Comparison of ENCODE assay signal across 19 cellular contexts in the genomic region with DNA sequence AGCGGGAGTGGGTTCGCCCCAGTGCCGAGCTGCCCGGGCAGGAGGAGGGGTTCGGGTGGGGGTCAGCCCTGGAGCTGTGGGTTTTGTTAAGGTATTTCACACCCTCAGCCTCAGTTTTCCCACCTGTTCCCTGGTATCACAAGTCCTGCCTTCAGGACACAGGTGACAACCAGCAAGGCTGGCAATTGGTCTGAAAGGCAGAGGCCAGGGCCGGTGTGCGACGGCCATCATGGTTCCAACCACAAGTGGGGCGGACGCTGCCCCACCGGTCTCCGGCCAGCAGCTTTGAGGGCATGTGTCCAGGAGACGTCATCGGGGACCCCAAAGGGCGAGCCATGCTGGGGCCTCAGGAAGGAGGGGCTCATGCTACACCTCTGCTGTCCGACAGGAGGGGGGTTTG. TPM values are rescaled to one million over a fixed set of nuclear protein-coding genes. Genes with fewer than 3 reads are reported as not detected.
DNase-seq lines count a peak whose midpoint lies in the region; ATAC-seq and TF ChIP-seq lines count a peak whose summit lies in the region.
"Had no signal": no experiment of that assay in that cellular context is flagged by ENCODE, and none has a peak within 500 bp of the region (broad histone marks: within the 10 kb centered on the region; RNA-seq: fewer than 3 reads in every experiment).

No MANE protein-coding gene starts in this region.

- H3K9me3 Mint-ChIP-seq in activated naive CD4-positive, alpha-beta T cell treated with anti-CD3 and anti-CD28 coated beads for 36 hours = no peaks in the 10 kb centered on the region
- peaks cover 0 to 3% of the 10 kb centered on the region in 2 donors for H3K9me3 Mint-ChIP-seq in activated T-cell treated with anti-CD3 and anti-CD28 coated beads, Interleukin-2, amount 50 U/mL, for 72 hours

- H3K4me1 Mint-ChIP-seq in activated naive CD4-positive, alpha-beta T cell treated with anti-CD3 and anti-CD28 coated beads for 36 hours (ENCODE audit: low read depth) = no peaks in the 10 kb centered on the region
- no peaks in the 10 kb centered on the region for H3K4me1 Mint-ChIP-seq in activated T-cell treated with anti-CD3 and anti-CD28 coated beads, Interleukin-2, amount 50 U/mL, for 72 hours (ENCODE audit: low read depth)
- H3K4me1 Mint-ChIP-seq: CD4-positive, CD25-positive, alpha-beta regulatory T cell; CD8-positive, alpha-beta memory T cell; H9 had no signal

- peak overlapping the region in 1 of 2 donors; percentile 27 for H3K4me3 ChIP-seq in ascending aorta
- H3K4me3 ChIP-seq in coronary artery = no peak overlapping the region
- H3K4me3 ChIP-seq in gastrocnemius medialis = peak overlapping the region in 1 of 4 donors; percentile 13
- H3K4me3 ChIP-seq in thoracic aorta = peak overlapping the region; percentile 29
- H3K4me3 ChIP-seq: GM12878 had no signal

- TF ChIP-seq POLR2A in gastrocnemius medialis (IDR thresholded peaks at IDR 0.05) = no peak

- in situ Hi-C loops in gastrocnemius medialis (cut with MboI; ENCODE audit: low sequenced_read_pairs in 4 of 4) = no loop called here

- no peaks in the 10 kb centered on the region for H3K36me3 Mint-ChIP-seq in activated naive CD4-positive, alpha-beta T cell treated with anti-CD3 and anti-CD28 coated beads for 36 hours (ENCODE audit: low read depth)
- H3K36me3 Mint-ChIP-seq in activated T-cell treated with anti-CD3 and anti-CD28 coated beads, Interleukin-2, amount 50 U/mL, for 72 hours (ENCODE audit: insufficient read depth in 2 of 2) = peaks cover 0 to 3% of the 10 kb centered on the region in 2 donors
- H3K36me3 Mint-ChIP-seq: CD4-positive, CD25-positive, alpha-beta regulatory T cell; CD8-positive, alpha-beta memory T cell had no signal

- H3K27me3 ChIP-seq in ascending aorta (no peaks in the 10 kb centered on the region), gastrocnemius medialis (no peaks in the 10 kb centered on the region), thoracic aorta (replicated peaks; ENCODE audit: insufficient read depth) (no peaks in the 10 kb centered on the region)

- H3K36me3 ChIP-seq in ascending aorta (no peaks in the 10 kb centered on the region), gastrocnemius medialis (no peaks in the 10 kb centered on the region), thoracic aorta (no peaks in the 10 kb centered on the region)
- H3K36me3 ChIP-seq: BE2C had no signal

- DNase-seq in ascending aorta (ENCODE audit: low spot score in 2 of 2) = no peak
- no peak for DNase-seq in coronary artery (ENCODE audit: low spot score)
- DNase-seq in gastrocnemius medialis = no peak
- DNase-seq in thoracic aorta (ENCODE audit: low spot score) = no peak
- DNase-seq in activated naive CD4-positive, alpha-beta T cell treated with anti-CD3 and anti-CD28 coated beads for 36 hours = no peak
- no peak for DNase-seq in activated T-cell treated with anti-CD3 and anti-CD28 coated beads, Interleukin-2, amount 50 U/mL, for 72 hours
- DNase-seq: ACHN; BE2C; CD4-positive, CD25-positive, alpha-beta regulatory T cell; CD8-positive, alpha-beta memory T cell; COR-L47; DMS 273 treated with DMSO at 0.1 percent for 48 hours; DMS53; DND-41; EL; H9 had no signal

- TF ChIP-seq CTCF in ascending aorta (IDR thresholded peaks at IDR 0.05) = no peak
- no peak for TF ChIP-seq CTCF in coronary artery (IDR thresholded peaks at IDR 0.05)
- no peak for TF ChIP-seq CTCF in gastrocnemius medialis (IDR thresholded peaks at IDR 0.05 in 4 of 5, conservative IDR thresholded peaks at IDR 0.05 in 1 of 5)
- TF ChIP-seq CTCF in thoracic aorta (IDR thresholded peaks at IDR 0.05) = no peak

- intact Hi-C loops in ascending aorta (cut with DNase I) = no loop called here
- intact Hi-C loops in gastrocnemius medialis (cut with DNase I; ENCODE audit: low total_unique reads) = loop anchor here (5.0 kb wide), 2 partner anchors 126 to 139 kb away; no protein-coding TSS in a partner anchor
- intact Hi-C loops in activated naive CD4-positive, alpha-beta T cell treated with anti-CD3 and anti-CD28 coated beads for 36 hours (cut with micrococcal nuclease) = no loop called here

- CTCF ChIA-PET in activated naive CD4-positive, alpha-beta T cell treated with anti-CD3 and anti-CD28 coated beads for 36 hours (lab: Charles Lee) = no interaction called here

- peak overlapping the region; percentile 78 to 90 for H3K27ac ChIP-seq in ascending aorta
- H3K27ac ChIP-seq in coronary artery = peak overlapping the region; percentile 66 to 88
- peak overlapping the region; percentile 71 to 98 (median 74) for H3K27ac ChIP-seq in gastrocnemius medialis
- peak overlapping the region; percentile 78 to 86 for H3K27ac ChIP-seq in thoracic aorta

- H3K27me3 Mint-ChIP-seq in activated naive CD4-positive, alpha-beta T cell treated with anti-CD3 and anti-CD28 coated beads for 36 hours (ENCODE audit: low read depth) = no peaks in the 10 kb centered on the region
- no peaks in the 10 kb centered on the region for H3K27me3 Mint-ChIP-seq in activated T-cell treated with anti-CD3 and anti-CD28 coated beads, Interleukin-2, amount 50 U/mL, for 72 hours (ENCODE audit: low read depth)
- H3K27me3 Mint-ChIP-seq: CD4-positive, CD25-positive, alpha-beta regulatory T cell had no signal

- ATAC-seq in gastrocnemius medialis = no peak
- ATAC-seq in thoracic aorta (ENCODE audit: insufficient number of reproducible peaks, low FRiP score, low read depth) = no peak
- ATAC-seq in HG02759 (IDR thresholded peaks at IDR 0.05; ENCODE audit: unreplicated experiment) = no peak
- ATAC-seq in activated T-cell treated with anti-CD3 and anti-CD28 coated beads, Interleukin-2, amount 50 U/mL, for 72 hours (replicated peaks in 1 of 2) = no peak
- ATAC-seq: GM12878, HepG2 had no signal

- no peak overlapping the region for H3K4me3 Mint-ChIP-seq in activated naive CD4-positive, alpha-beta T cell treated with anti-CD3 and anti-CD28 coated beads for 36 hours
- H3K4me3 Mint-ChIP-seq in activated T-cell treated with anti-CD3 and anti-CD28 coated beads, Interleukin-2, amount 50 U/mL, for 72 hours = no peak overlapping the region
- H3K4me3 Mint-ChIP-seq: CD4-positive, CD25-positive, alpha-beta regulatory T cell; CD8-positive, alpha-beta memory T cell; H9 had no signal

- no peak overlapping the region for H3K27ac Mint-ChIP-seq in activated naive CD4-positive, alpha-beta T cell treated with anti-CD3 and anti-CD28 coated beads for 36 hours
- H3K27ac Mint-ChIP-seq in activated T-cell treated with anti-CD3 and anti-CD28 coated beads, Interleukin-2, amount 50 U/mL, for 72 hours = no peak overlapping the region
- H3K27ac Mint-ChIP-seq: CD4-positive, CD25-positive, alpha-beta regulatory T cell; CD8-positive, alpha-beta memory T cell had no signal

- H3K9me3 ChIP-seq in ascending aorta (no peaks in the 10 kb centered on the region), gastrocnemius medialis (no peaks in the 10 kb centered on the region), thoracic aorta (no peaks in the 10 kb centered on the region)
- H3K9me3 ChIP-seq: BE2C had no signal

- H3K4me1 ChIP-seq in ascending aorta (peaks cover 10 to 12% of the 10 kb centered on the region in 2 donors), gastrocnemius medialis (peaks cover 22 to 51% of the 10 kb centered on the region in 2 donors), thoracic aorta (ENCODE audit: control insufficient read depth in 1 of 2, low read depth in 2 of 2) (peaks cover 8 to 27% of the 10 kb centered on the region in 2 donors)
- H3K4me1 ChIP-seq: BE2C had no signal

RNA-seq across cellular contexts. Expression of a gene that starts 10.8 kb away (rescaled TPM):
- total RNA-seq in ascending aorta (3.0 TPM), gastrocnemius medialis (under 1 TPM; 0.03 to 0.16 (median 0.07) TPM), thoracic aorta (10 to 100 TPM in 1 of 2 donors, 1 to 10 TPM in 1; 4.5 to 11.3 TPM)
- total RNA-seq in activated naive CD4-positive, alpha-beta T cell treated with anti-CD3 and anti-CD28 coated beads for 36 hours = under 1 TPM; 0.15 to 0.17 TPM
- total RNA-seq in activated T-cell treated with anti-CD3 and anti-CD28 coated beads, Interleukin-2, amount 50 U/mL, for 72 hours = under 1 TPM; 0.34 to 0.65 TPM
- total RNA-seq: HepG2 had no signal

RNA-seq across cellular contexts. Expression of a gene that starts 59.5 kb away (rescaled TPM):
- total RNA-seq in ascending aorta = 5.5 TPM
- under 1 TPM; 0.31 to 0.71 (median 0.56) TPM for total RNA-seq in gastrocnemius medialis
- total RNA-seq in thoracic aorta = 1 to 10 TPM; 1.8 to 2.5 TPM
- 10 to 100 TPM; 11.0 to 12.2 TPM for total RNA-seq in activated naive CD4-positive, alpha-beta T cell treated with anti-CD3 and anti-CD28 coated beads for 36 hours
- total RNA-seq in activated T-cell treated with anti-CD3 and anti-CD28 coated beads, Interleukin-2, amount 50 U/mL, for 72 hours = 10 to 100 TPM; 12.2 to 13.8 TPM
